In the genomic region with DNA sequence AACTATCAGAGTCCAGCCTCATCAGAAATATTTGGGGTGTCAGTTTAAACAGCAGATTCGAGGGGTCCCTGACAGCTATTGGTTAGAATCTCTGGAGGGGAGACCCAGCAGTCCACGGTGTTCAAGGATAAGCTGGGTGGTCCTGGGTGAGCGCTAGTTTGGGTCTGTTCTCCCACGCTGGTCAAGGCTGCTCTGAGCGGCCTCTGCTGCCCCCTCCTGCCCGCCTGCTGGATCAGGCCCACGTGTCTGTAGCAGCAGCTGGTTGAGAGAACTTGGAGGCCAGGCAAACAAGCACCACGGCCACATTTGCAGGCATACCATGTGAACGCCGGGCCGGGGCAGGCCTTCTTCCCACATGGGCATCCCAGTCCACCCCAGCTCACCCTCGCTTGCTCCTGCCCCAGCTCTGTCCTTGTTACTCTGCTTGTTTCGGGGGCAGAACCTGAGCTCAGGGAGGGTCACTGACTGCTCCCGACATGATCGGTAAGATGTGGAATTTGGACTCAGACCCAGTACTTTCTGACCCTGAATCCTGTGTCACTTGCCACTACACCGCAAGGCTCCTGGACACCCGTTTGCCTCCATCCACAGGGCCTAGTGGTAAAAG, we compare ENCODE assay signal across 1 cellular context.
A peak's percentile ranks its signal among the peaks of the same experiment; 100 is the strongest.
TF ChIP-seq lines count a peak whose summit lies in the region.

No MANE protein-coding gene starts in this region.

TF ChIP-seq in HepG2, 621 proteins besides CTCF, POLR2A, EP300 and RAD21 (continued from another document and continues in another):
- TF ChIP-seq, protein P1, sequence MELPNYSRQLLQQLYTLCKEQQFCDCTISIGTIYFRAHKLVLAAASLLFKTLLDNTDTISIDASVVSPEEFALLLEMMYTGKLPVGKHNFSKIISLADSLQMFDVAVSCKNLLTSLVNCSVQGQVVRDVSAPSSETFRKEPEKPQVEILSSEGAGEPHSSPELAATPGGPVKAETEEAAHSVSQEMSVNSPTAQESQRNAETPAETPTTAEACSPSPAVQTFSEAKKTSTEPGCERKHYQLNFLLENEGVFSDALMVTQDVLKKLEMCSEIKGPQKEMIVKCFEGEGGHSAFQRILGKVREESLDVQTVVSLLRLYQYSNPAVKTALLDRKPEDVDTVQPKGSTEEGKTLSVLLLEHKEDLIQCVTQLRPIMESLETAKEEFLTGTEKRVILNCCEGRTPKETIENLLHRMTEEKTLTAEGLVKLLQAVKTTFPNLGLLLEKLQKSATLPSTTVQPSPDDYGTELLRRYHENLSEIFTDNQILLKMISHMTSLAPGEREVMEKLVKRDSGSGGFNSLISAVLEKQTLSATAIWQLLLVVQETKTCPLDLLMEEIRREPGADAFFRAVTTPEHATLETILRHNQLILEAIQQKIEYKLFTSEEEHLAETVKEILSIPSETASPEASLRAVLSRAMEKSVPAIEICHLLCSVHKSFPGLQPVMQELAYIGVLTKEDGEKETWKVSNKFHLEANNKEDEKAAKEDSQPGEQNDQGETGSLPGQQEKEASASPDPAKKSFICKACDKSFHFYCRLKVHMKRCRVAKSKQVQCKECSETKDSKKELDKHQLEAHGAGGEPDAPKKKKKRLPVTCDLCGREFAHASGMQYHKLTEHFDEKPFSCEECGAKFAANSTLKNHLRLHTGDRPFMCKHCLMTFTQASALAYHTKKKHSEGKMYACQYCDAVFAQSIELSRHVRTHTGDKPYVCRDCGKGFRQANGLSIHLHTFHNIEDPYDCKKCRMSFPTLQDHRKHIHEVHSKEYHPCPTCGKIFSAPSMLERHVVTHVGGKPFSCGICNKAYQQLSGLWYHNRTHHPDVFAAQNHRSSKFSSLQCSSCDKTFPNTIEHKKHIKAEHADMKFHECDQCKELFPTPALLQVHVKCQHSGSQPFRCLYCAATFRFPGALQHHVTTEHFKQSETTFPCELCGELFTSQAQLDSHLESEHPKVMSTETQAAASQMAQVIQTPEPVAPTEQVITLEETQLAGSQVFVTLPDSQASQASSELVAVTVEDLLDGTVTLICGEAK (IDR thresholded peaks at IDR 0.05), result no peak
- TF ChIP-seq, protein P1 (CRISPR knock-in tag; IDR thresholded peaks at IDR 0.05), result no peak
- TF ChIP-seq, protein P2, sequence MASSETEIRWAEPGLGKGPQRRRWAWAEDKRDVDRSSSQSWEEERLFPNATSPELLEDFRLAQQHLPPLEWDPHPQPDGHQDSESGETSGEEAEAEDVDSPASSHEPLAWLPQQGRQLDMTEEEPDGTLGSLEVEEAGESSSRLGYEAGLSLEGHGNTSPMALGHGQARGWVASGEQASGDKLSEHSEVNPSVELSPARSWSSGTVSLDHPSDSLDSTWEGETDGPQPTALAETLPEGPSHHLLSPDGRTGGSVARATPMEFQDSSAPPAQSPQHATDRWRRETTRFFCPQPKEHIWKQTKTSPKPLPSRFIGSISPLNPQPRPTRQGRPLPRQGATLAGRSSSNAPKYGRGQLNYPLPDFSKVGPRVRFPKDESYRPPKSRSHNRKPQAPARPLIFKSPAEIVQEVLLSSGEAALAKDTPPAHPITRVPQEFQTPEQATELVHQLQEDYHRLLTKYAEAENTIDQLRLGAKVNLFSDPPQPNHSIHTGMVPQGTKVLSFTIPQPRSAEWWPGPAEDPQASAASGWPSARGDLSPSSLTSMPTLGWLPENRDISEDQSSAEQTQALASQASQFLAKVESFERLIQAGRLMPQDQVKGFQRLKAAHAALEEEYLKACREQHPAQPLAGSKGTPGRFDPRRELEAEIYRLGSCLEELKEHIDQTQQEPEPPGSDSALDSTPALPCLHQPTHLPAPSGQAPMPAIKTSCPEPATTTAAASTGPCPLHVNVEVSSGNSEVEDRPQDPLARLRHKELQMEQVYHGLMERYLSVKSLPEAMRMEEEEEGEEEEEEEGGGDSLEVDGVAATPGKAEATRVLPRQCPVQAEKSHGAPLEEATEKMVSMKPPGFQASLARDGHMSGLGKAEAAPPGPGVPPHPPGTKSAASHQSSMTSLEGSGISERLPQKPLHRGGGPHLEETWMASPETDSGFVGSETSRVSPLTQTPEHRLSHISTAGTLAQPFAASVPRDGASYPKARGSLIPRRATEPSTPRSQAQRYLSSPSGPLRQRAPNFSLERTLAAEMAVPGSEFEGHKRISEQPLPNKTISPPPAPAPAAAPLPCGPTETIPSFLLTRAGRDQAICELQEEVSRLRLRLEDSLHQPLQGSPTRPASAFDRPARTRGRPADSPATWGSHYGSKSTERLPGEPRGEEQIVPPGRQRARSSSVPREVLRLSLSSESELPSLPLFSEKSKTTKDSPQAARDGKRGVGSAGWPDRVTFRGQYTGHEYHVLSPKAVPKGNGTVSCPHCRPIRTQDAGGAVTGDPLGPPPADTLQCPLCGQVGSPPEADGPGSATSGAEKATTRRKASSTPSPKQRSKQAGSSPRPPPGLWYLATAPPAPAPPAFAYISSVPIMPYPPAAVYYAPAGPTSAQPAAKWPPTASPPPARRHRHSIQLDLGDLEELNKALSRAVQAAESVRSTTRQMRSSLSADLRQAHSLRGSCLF (CRISPR knock-in tag; IDR thresholded peaks at IDR 0.05; ENCODE audit: borderline replicate concordance), result no peak
- TF ChIP-seq ZNF550 (CRISPR knock-in tag; IDR thresholded peaks at IDR 0.05; ENCODE audit: borderline replicate concordance) (no peak), GPN1 (CRISPR knock-in tag; IDR thresholded peaks at IDR 0.05; ENCODE audit: borderline replicate concordance) (no peak), SMAD3 (CRISPR knock-in tag; IDR thresholded peaks at IDR 0.05) (no peak), SALL1 (CRISPR knock-in tag; IDR thresholded peaks at IDR 0.05) (peak; percentile 42; the same call in 1 of the 2 replicates), SMAD9 (CRISPR knock-in tag; IDR thresholded peaks at IDR 0.05) (no peak), RARG (CRISPR knock-in tag; IDR thresholded peaks at IDR 0.05; ENCODE audit: low read depth) (no peak), ZNF775 (CRISPR knock-in tag; IDR thresholded peaks at IDR 0.05; ENCODE audit: borderline replicate concordance) (no peak), ZFY (CRISPR knock-in tag; IDR thresholded peaks at IDR 0.05) (peak; percentile 30; the same call in 1 of the 2 replicates), ZNF776 (CRISPR knock-in tag; IDR thresholded peaks at IDR 0.05) (no peak), TGIF2 (CRISPR knock-in tag; IDR thresholded peaks at IDR 0.05) (0 out of 2 replicates have a peak, but pooled peaks have one; percentile 50), ZNF720 (CRISPR knock-in tag; IDR thresholded peaks at IDR 0.05) (no peak), SRY (CRISPR knock-in tag; IDR thresholded peaks at IDR 0.05) (0 out of 2 replicates have a peak, but pooled peaks have one; percentile 18), FOXP1 (IDR thresholded peaks at IDR 0.05) (no peak), FOXP1 (CRISPR knock-in tag; IDR thresholded peaks at IDR 0.05) (no peak), MXI1 (IDR thresholded peaks at IDR 0.05; ENCODE audit: borderline replicate concordance, low read depth, low read length) (peak; percentile 46; the same call in 1 of the 3 replicates), ZNF20 (CRISPR knock-in tag; IDR thresholded peaks at IDR 0.05) (no peak)
- TF ChIP-seq, protein P3, sequence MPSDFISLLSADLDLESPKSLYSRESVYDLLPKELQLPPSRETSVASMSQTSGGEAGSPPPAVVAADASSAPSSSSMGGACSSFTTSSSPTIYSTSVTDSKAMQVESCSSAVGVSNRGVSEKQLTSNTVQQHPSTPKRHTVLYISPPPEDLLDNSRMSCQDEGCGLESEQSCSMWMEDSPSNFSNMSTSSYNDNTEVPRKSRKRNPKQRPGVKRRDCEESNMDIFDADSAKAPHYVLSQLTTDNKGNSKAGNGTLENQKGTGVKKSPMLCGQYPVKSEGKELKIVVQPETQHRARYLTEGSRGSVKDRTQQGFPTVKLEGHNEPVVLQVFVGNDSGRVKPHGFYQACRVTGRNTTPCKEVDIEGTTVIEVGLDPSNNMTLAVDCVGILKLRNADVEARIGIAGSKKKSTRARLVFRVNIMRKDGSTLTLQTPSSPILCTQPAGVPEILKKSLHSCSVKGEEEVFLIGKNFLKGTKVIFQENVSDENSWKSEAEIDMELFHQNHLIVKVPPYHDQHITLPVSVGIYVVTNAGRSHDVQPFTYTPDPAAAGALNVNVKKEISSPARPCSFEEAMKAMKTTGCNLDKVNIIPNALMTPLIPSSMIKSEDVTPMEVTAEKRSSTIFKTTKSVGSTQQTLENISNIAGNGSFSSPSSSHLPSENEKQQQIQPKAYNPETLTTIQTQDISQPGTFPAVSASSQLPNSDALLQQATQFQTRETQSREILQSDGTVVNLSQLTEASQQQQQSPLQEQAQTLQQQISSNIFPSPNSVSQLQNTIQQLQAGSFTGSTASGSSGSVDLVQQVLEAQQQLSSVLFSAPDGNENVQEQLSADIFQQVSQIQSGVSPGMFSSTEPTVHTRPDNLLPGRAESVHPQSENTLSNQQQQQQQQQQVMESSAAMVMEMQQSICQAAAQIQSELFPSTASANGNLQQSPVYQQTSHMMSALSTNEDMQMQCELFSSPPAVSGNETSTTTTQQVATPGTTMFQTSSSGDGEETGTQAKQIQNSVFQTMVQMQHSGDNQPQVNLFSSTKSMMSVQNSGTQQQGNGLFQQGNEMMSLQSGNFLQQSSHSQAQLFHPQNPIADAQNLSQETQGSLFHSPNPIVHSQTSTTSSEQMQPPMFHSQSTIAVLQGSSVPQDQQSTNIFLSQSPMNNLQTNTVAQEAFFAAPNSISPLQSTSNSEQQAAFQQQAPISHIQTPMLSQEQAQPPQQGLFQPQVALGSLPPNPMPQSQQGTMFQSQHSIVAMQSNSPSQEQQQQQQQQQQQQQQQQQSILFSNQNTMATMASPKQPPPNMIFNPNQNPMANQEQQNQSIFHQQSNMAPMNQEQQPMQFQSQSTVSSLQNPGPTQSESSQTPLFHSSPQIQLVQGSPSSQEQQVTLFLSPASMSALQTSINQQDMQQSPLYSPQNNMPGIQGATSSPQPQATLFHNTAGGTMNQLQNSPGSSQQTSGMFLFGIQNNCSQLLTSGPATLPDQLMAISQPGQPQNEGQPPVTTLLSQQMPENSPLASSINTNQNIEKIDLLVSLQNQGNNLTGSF (CRISPR knock-in tag; IDR thresholded peaks at IDR 0.05), result no peak
- TF ChIP-seq, protein P4, sequence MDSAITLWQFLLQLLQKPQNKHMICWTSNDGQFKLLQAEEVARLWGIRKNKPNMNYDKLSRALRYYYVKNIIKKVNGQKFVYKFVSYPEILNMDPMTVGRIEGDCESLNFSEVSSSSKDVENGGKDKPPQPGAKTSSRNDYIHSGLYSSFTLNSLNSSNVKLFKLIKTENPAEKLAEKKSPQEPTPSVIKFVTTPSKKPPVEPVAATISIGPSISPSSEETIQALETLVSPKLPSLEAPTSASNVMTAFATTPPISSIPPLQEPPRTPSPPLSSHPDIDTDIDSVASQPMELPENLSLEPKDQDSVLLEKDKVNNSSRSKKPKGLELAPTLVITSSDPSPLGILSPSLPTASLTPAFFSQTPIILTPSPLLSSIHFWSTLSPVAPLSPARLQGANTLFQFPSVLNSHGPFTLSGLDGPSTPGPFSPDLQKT (CRISPR knock-in tag; IDR thresholded peaks at IDR 0.05; ENCODE audit: borderline replicate concordance), result no peak
- TF ChIP-seq, protein P5, sequence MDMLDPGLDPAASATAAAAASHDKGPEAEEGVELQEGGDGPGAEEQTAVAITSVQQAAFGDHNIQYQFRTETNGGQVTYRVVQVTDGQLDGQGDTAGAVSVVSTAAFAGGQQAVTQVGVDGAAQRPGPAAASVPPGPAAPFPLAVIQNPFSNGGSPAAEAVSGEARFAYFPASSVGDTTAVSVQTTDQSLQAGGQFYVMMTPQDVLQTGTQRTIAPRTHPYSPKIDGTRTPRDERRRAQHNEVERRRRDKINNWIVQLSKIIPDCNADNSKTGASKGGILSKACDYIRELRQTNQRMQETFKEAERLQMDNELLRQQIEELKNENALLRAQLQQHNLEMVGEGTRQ (IDR thresholded peaks at IDR 0.05; ENCODE audit: low read depth, low read length), result no peak
- TF ChIP-seq, protein P5 (CRISPR knock-in tag; IDR thresholded peaks at IDR 0.05; ENCODE audit: borderline replicate concordance), result no peak
- TF ChIP-seq, protein P6, sequence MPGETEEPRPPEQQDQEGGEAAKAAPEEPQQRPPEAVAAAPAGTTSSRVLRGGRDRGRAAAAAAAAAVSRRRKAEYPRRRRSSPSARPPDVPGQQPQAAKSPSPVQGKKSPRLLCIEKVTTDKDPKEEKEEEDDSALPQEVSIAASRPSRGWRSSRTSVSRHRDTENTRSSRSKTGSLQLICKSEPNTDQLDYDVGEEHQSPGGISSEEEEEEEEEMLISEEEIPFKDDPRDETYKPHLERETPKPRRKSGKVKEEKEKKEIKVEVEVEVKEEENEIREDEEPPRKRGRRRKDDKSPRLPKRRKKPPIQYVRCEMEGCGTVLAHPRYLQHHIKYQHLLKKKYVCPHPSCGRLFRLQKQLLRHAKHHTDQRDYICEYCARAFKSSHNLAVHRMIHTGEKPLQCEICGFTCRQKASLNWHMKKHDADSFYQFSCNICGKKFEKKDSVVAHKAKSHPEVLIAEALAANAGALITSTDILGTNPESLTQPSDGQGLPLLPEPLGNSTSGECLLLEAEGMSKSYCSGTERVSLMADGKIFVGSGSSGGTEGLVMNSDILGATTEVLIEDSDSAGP (CRISPR knock-in tag; IDR thresholded peaks at IDR 0.05; ENCODE audit: borderline replicate concordance), result peak; percentile 54; the same call in 1 of the 2 replicates
